1 cellular context compared by ENCODE assay signal in the genomic region with DNA sequence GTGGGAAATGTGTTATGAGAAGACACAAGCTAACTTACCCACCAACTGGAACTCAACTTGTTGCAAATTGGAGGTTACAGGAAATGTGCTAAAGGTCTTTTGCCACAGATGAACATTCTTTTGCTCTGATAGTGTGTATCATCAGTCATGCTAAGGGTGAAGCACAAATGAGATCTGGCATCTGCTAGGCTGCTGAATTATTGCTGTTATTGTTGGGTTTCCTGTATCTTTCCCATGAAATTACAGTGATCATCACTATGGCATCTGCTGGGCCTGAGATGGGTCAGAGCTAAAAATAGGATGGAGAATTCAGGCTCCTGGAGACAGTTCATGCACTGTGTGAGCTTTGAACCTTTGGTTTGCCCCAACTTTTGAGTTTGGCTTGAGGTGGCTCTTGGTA.
TF ChIP-seq lines count a peak whose summit lies in the region.

No MANE protein-coding gene starts in this region.

TF ChIP-seq in IMR-90, 13 proteins besides CTCF, POLR2A, EP300 and RAD21 (continued from another document):
- TF ChIP-seq MAFK (IDR thresholded peaks at IDR 0.05; ENCODE audit: low read depth, low read length) (no peak), RFX5 (IDR thresholded peaks at IDR 0.05; ENCODE audit: low read depth, low read length) (no peak), RCOR1 (IDR thresholded peaks at IDR 0.05; ENCODE audit: insufficient replicate concordance, low read length) (no peak), BHLHE40 (IDR thresholded peaks at IDR 0.05; ENCODE audit: low read depth, low read length) (no peak), MXI1 (IDR thresholded peaks at IDR 0.05; ENCODE audit: borderline replicate concordance, low read depth, low read length) (no peak)
TF ChIP-seq in IMR-90: peak in this region for 0.
